8 cellular contexts compared by ENCODE assay signal in the genomic region with DNA sequence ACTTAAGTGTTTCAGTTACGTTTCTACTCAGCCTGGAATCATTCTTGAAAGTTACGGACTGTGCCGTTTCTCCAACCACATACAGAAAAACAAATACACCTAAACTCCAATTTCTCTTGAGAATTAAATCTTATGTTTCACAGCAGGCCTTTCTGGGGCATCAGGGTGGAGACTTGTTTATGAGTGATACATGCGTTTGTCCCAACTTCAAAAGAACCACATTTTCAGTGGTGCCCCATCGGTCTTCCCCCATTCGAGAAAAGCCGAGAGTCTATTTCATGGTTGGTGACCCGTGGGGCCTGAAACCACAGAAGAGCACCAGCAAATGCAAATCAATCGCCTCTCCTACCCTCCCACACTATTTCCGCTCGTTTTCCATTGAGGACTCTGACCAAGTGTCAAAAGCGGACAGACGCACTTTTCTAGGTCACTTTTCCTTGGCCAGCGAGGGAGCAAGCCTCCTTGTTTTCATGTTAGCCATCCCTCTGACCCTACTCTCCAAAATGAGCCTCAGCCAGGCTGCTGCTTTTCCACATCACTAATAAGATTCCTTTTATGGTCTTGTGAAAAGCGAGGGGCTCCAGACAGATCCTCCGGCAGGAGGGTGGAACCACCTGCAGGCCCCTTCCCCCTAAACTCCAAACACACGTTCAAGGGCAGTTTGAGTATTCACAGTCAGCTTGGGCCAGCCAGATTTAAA. TPM values are rescaled to one million over a fixed set of nuclear protein-coding genes. Genes with fewer than 3 reads are reported as not detected.
DNase-seq lines count a peak whose midpoint lies in the region; ATAC-seq and TF ChIP-seq lines count a peak whose summit lies in the region.

No MANE protein-coding gene starts in this region.

- no peaks in the 10 kb centered on the region for H3K36me3 ChIP-seq in right lobe of liver

- TF ChIP-seq CTCF in activated B cell treated with CpG ODN at 0.5 μM for 24 hours (IDR thresholded peaks at IDR 0.05) (no peak), right lobe of liver (IDR thresholded peaks at IDR 0.05) (no peak)
- no peak for TF ChIP-seq CTCF in activated CD8-positive, alpha-beta T cell treated with anti-CD3 and anti-CD28 coated beads for 36 hours (IDR thresholded peaks at IDR 0.05)

- DNase-seq in activated B cell treated with CpG ODN at 0.5 μM for 24 hours (no peak), right lobe of liver (no peak), NCI-H2227 treated with DMSO at 0.1 percent for 48 hours (lab: John Stamatoyannopoulos, UW) (no peak), DMS 273 (lab: John Stamatoyannopoulos, UW; ENCODE audit: unreplicated experiment) (no peak)
- DNase-seq in activated CD8-positive, alpha-beta T cell treated with anti-CD3 and anti-CD28 coated beads for 36 hours: no peak
- DNase-seq in activated CD4-positive, alpha-beta T cell treated with anti-CD3 and anti-CD28 coated beads for 48 hours: no peak

- WGBS in right lobe of liver (ENCODE audit: insufficient coverage, low coverage, low lambda C conversion rate, missing lambda C conversion rate): 73% methylated on average over 17 of the region's 17 CpGs

- H3K27me3 Mint-ChIP-seq in activated B cell treated with CpG ODN at 0.5 μM for 24 hours: peaks cover 44% of the 10 kb centered on the region
- peaks cover 46% of the 10 kb centered on the region for H3K27me3 Mint-ChIP-seq in activated CD8-positive, alpha-beta T cell treated with anti-CD3 and anti-CD28 coated beads for 36 hours

- ATAC-seq in GM19035 (IDR thresholded peaks at IDR 0.05; ENCODE audit: unreplicated experiment) (peak; percentile 19), HG03045 (IDR thresholded peaks at IDR 0.05; ENCODE audit: unreplicated experiment) (peak; percentile 30), activated B cell treated with CpG ODN at 0.5 μM for 24 hours (ENCODE audit: low read depth) (no peak), right lobe of liver (no peak)
- no peak for ATAC-seq in activated CD8-positive, alpha-beta T cell treated with anti-CD3 and anti-CD28 coated beads for 36 hours

- H3K4me1 ChIP-seq in right lobe of liver: no peaks in the 10 kb centered on the region

- H3K36me3 Mint-ChIP-seq in activated B cell treated with CpG ODN at 0.5 μM for 24 hours (ENCODE audit: low read depth): no peaks in the 10 kb centered on the region
- no peaks in the 10 kb centered on the region for H3K36me3 Mint-ChIP-seq in activated CD8-positive, alpha-beta T cell treated with anti-CD3 and anti-CD28 coated beads for 36 hours (ENCODE audit: low read depth)

- peaks cover 37% of the 10 kb centered on the region for H3K4me1 Mint-ChIP-seq in activated B cell treated with CpG ODN at 0.5 μM for 24 hours
- H3K4me1 Mint-ChIP-seq in activated CD8-positive, alpha-beta T cell treated with anti-CD3 and anti-CD28 coated beads for 36 hours (ENCODE audit: low read depth): peaks cover 21% of the 10 kb centered on the region

- H3K4me3 ChIP-seq in right lobe of liver: peak overlapping the region in 2 of 3 donors; percentile 7 to 69

- no peaks in the 10 kb centered on the region for H3K9me3 Mint-ChIP-seq in activated B cell treated with CpG ODN at 0.5 μM for 24 hours
- H3K9me3 Mint-ChIP-seq in activated CD8-positive, alpha-beta T cell treated with anti-CD3 and anti-CD28 coated beads for 36 hours: no peaks in the 10 kb centered on the region

- no peaks in the 10 kb centered on the region for H3K27me3 ChIP-seq in right lobe of liver

- no peak overlapping the region for H3K27ac Mint-ChIP-seq in activated B cell treated with CpG ODN at 0.5 μM for 24 hours
- H3K27ac Mint-ChIP-seq in activated CD8-positive, alpha-beta T cell treated with anti-CD3 and anti-CD28 coated beads for 36 hours: no peak overlapping the region

- no peaks in the 10 kb centered on the region for H3K9me3 ChIP-seq in right lobe of liver

- POLR2A ChIA-PET in activated B cell treated with CpG ODN at 0.5 μM for 24 hours (lab: Charles Lee): no interaction called here
- POLR2A ChIA-PET in activated CD8-positive, alpha-beta T cell treated with anti-CD3 and anti-CD28 coated beads for 36 hours (lab: Charles Lee): no interaction called here

- CTCF ChIA-PET in activated B cell treated with CpG ODN at 0.5 μM for 24 hours (lab: Charles Lee): no interaction called here
- CTCF ChIA-PET in activated CD8-positive, alpha-beta T cell treated with anti-CD3 and anti-CD28 coated beads for 36 hours (lab: Charles Lee): interaction anchor here (0.8 to 2.0 kb wide), 4 partner anchors 13 to 112 kb away, joined by 3 to 6 read pairs (median 3); no protein-coding TSS in a partner anchor

- intact Hi-C loops in activated B cell treated with CpG ODN at 0.5 μM for 24 hours (cut with micrococcal nuclease): loop anchor here (5.0 to 10.0 kb wide), 2 partner anchors 38 to 456 kb away; a partner anchor contains a TSS
- intact Hi-C loops in right lobe of liver (cut with DNase I): no loop called here
- intact Hi-C loops in activated CD8-positive, alpha-beta T cell treated with anti-CD3 and anti-CD28 coated beads for 36 hours (cut with micrococcal nuclease): loop anchor here (5.0 kb wide), 2 partner anchors 118 to 238 kb away; a partner anchor contains a TSS

- H3K4me3 Mint-ChIP-seq in activated B cell treated with CpG ODN at 0.5 μM for 24 hours: peak overlapping the region; percentile 29
- no peak overlapping the region for H3K4me3 Mint-ChIP-seq in activated CD8-positive, alpha-beta T cell treated with anti-CD3 and anti-CD28 coated beads for 36 hours

- H3K27ac ChIP-seq in right lobe of liver: peak overlapping the region; percentile 15 to 96 (median 22)

- TF ChIP-seq POLR2A in right lobe of liver (IDR thresholded peaks at IDR 0.05): no peak

RNA-seq across cellular contexts. Expression of a gene that starts 3.1 kb away (rescaled TPM):
- not detected in 2 replicates for total RNA-seq in activated B cell treated with CpG ODN at 0.5 μM for 24 hours
- 1 to 10 TPM; 3.1 to 8.5 (median 6.7) TPM for total RNA-seq in right lobe of liver
- under 1 TPM; 0.41 to 0.58 TPM for total RNA-seq in activated CD8-positive, alpha-beta T cell treated with anti-CD3 and anti-CD28 coated beads for 36 hours

Comparison
In these comparisons a context has a peak if more than half of its experiments do, and no peak if none do; other contexts are left out.
1. ATAC-seq: peak in GM19035 (single experiment) and HG03045 (single experiment); none in activated B cell treated with CpG ODN at 0.5 μM for 24 hours (single experiment), right lobe of liver (0 of 4) and activated CD8-positive, alpha-beta T cell treated with anti-CD3 and anti-CD28 coated beads for 36 hours (single experiment).
2. intact Hi-C loops: an anchor here in activated B cell treated with CpG ODN at 0.5 μM for 24 hours (5.0 to 10.0 kb wide) and activated CD8-positive, alpha-beta T cell treated with anti-CD3 and anti-CD28 coated beads for 36 hours (5.0 kb wide); none called in right lobe of liver.